Comparison of ENCODE assay signal across 9 cellular contexts in genomic region chr7:55140221-55140980, GRCh38.
DNase-seq lines count a peak whose midpoint lies in the region; ATAC-seq, FAIRE-seq and TF ChIP-seq lines count a peak whose summit lies in the region.
"Had no signal": no experiment of that assay in that cellular context is flagged by ENCODE, and none has a peak within 500 bp of the region (broad histone marks: within the 10 kb centered on the region; RNA-seq: fewer than 3 reads in every experiment).

No MANE protein-coding gene starts in this region.

- H4K20me1 ChIP-seq in OCI-LY7 (ENCODE audit: insufficient read depth, low read length), result no peaks in the 10 kb centered on the region

- no peak for DNase-seq in GM12891 (ENCODE audit: insufficient read length, low spot score)
- DNase-seq in HuH-7.5 (ENCODE audit: low spot score), result peak; percentile 76
- peak; percentile 65 for DNase-seq in left cardiac atrium
- no peak for DNase-seq in amniotic stem cell (lab: John Stamatoyannopoulos, UW)
- no peak for DNase-seq in NCI-H526 treated with DMSO at 0.1 percent for 48 hours (lab: John Stamatoyannopoulos, UW)
- DNase-seq in OCI-LY7 (ENCODE audit: low spot score), result no peak
- DNase-seq in COLO668 (lab: John Stamatoyannopoulos, UW; ENCODE audit: unreplicated experiment), result no peak
- DNase-seq: activated naive CD8-positive, alpha-beta T cell treated with anti-CD3 and anti-CD28 coated beads, Interleukin-2, amount 10 ng/mL, durations not matched to agents 7 days and 5 days had no signal

- H3K27ac ChIP-seq in OCI-LY7 (ENCODE audit: low read depth, low read length, poor library complexity, severe bottlenecking), result no peak overlapping the region

- no peak overlapping the region for H3K4me2 ChIP-seq in OCI-LY7 (ENCODE audit: low read length)

- BruUV-seq in OCI-LY7 (replicated peaks; lab: Mats Ljungman, UMichigan), result no TSS peak

- no peak for TF ChIP-seq POLR2A in GM12891 (IDR thresholded peaks at IDR 0.05; ENCODE audit: low read depth, low read length)

- H3K9me3 ChIP-seq in OCI-LY7 (ENCODE audit: low read length), result no peaks in the 10 kb centered on the region

- H2AFZ ChIP-seq in OCI-LY7 (ENCODE audit: low read length), result no peak overlapping the region; the same call in 1 of the 2 replicates

- no peaks in the 10 kb centered on the region for H3K36me3 ChIP-seq in OCI-LY7 (ENCODE audit: insufficient read depth, low read length)

- no peak overlapping the region for H3K4me3 ChIP-seq in OCI-LY7 (ENCODE audit: low read depth, low read length, poor library complexity, severe bottlenecking)

- POLR2A ChIA-PET in OCI-LY7 (lab: Charles Lee), result no interaction called here

- no peaks in the 10 kb centered on the region for H3K79me2 ChIP-seq in OCI-LY7 (ENCODE audit: insufficient read depth, low read depth, low read length)

- FAIRE-seq in GM12891 (lab: Jason Lieb, UNC), result peak; percentile 88

- ATAC-seq in GM21515 (IDR thresholded peaks at IDR 0.05; ENCODE audit: unreplicated experiment) (peak; percentile 94), left cardiac atrium (peak; percentile 90)

- no peaks in the 10 kb centered on the region for H3K4me1 ChIP-seq in OCI-LY7 (ENCODE audit: insufficient read depth, low read length, poor library complexity, severe bottlenecking)

- H3K9me2 ChIP-seq in OCI-LY7 (ENCODE audit: insufficient read depth, low read length), result no peaks in the 10 kb centered on the region

- CTCF ChIA-PET in OCI-LY7 (lab: Charles Lee; ENCODE audit: unreplicated experiment), result no interaction called here

- TF ChIP-seq CTCF in OCI-LY7 (conservative IDR thresholded peaks at IDR 0.05; ENCODE audit: low read length), result no peak

- intact Hi-C loops in left cardiac atrium (cut with DNase I), result no loop called here
- intact Hi-C loops in OCI-LY7 (cut with micrococcal nuclease; ENCODE audit: unreplicated experiment), result loop anchor here (5.0 kb wide), 1 partner anchor 117 kb away; no protein-coding TSS in a partner anchor

TF ChIP-seq in GM12891, 5 proteins besides CTCF, POLR2A, EP300 and RAD21:
- no peak for TF ChIP-seq POLR2AphosphoS5 (IDR thresholded peaks at IDR 0.05; ENCODE audit: low read depth, low read length)
- TF ChIP-seq SPI1 (IDR thresholded peaks at IDR 0.05; ENCODE audit: low read depth, low read length), result peak; percentile 83
- no peak for TF ChIP-seq POU2F2 (IDR thresholded peaks at IDR 0.05; ENCODE audit: low read depth, low read length)

Comparison
In these comparisons a context has a peak if more than half of its experiments do, and no peak if none do; other contexts are left out.
1. DNase-seq: peak in HuH-7.5 (single experiment) and left cardiac atrium (single experiment); none in GM12891 (single experiment), amniotic stem cell (single experiment), NCI-H526 treated with DMSO at 0.1 percent for 48 hours (single experiment), OCI-LY7 (single experiment) and COLO668 (single experiment).